In the genomic region with DNA sequence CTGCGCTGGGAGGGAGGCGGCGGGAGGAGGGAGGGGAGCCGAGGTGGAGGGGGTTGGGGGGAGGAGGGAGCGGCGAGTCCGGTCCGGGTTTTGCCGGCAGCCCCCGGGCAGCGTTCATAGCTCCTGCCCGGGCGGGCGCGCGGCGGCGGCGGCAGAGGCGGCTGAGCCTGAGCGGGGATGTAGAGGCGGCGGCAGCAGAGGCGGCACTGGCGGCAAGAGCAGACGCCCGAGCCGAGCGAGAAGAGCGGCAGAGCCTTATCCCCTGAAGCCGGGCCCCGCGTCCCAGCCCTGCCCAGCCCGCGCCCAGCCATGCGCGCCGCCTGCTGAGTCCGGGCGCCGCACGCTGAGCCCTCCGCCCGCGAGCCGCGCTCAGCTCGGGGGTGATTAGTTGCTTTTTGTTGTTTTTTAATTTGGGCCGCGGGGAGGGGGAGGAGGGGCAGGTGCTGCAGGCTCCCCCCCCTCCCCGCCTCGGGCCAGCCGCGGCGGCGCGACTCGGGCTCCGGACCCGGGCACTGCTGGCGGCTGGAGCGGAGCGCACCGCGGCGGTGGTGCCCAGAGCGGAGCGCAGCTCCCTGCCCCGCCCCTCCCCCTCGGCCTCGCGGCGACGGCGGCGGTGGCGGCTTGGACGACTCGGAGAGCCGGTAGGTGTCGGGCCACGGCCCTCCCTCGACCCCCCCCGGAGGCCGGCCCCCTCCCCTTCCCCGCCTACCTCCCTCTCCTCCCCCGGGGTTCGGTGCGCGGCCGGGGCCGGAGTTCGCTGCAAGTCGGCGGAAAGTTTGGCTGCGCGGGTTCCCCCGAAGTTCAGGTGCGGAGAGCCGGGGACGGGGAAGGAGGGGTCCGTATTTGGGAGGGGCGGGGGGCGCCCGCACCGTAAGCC, we compare ENCODE assay signal across 8 cellular contexts. TPM values are rescaled to one million over a fixed set of nuclear protein-coding genes. Genes with fewer than 3 reads are reported as not detected.
DNase-seq lines count a peak whose midpoint lies in the region; ATAC-seq, FAIRE-seq and TF ChIP-seq lines count a peak whose summit lies in the region.

Gene CXXC5 (plus strand): TSS at position 145 of the 877 bp plus-strand sequence. CDS start 32,175 bp downstream, outside the sequence.

- no peak for TF ChIP-seq CTCF in CD8-positive, alpha-beta T cell (IDR thresholded peaks at IDR 0.05)
- TF ChIP-seq CTCF in SK-N-SH (IDR thresholded peaks at IDR 0.05) (no peak), K562 (IDR thresholded peaks at IDR 0.05 in 2 of 3, conservative IDR thresholded peaks at IDR 0.05 in 1 of 3; ENCODE audit: insufficient read depth in 2 of 3, low read depth in 1 of 3, low read length in 3 of 3) (0 out of 6 replicates have a peak, but pooled peaks of 1 of the 3 experiments have one; percentile 5)

- TF ChIP-seq POLR2A in K562 (conservative IDR thresholded peaks at IDR 0.05) = peak; percentile 70

- H3K4me3 Mint-ChIP-seq in CD8-positive, alpha-beta T cell = peak within 1 kb of the TSS; percentile 87

- peaks cover 34% of the 10 kb centered on the region for H3F3A ChIP-seq in SK-N-SH (replicated peaks; ENCODE audit: insufficient read depth)

- H3K36me3 ChIP-seq in CD8-positive, alpha-beta T cell (ENCODE audit: insufficient read depth, low read length) = no peaks in the 10 kb centered on the region
- H3K36me3 ChIP-seq in SK-N-SH (replicated peaks in 1 of 2; ENCODE audit: control insufficient read depth in 1 of 2, insufficient read depth in 2 of 2, low read length in 1 of 2) (no peaks in the 10 kb centered on the region), K562 (ENCODE audit: control insufficient read depth, insufficient read depth, low read length) (peaks cover 12% of the 10 kb centered on the region; the same call in 2 of the 3 replicates)

- peak within 1 kb of the TSS; percentile 81; the same call in 1 of the 2 replicates for H2AFZ ChIP-seq in SK-N-SH (ENCODE audit: low read depth)
- peak within 1 kb of the TSS; percentile 77; the same call in 1 of the 2 replicates for H2AFZ ChIP-seq in K562 (ENCODE audit: low read depth, low read length)

- H3K4me1 ChIP-seq in CD8-positive, alpha-beta T cell (ENCODE audit: insufficient read depth, low read length) = peaks cover 66% of the 10 kb centered on the region
- H3K4me1 ChIP-seq in SK-N-SH (ENCODE audit: control insufficient read depth in 1 of 2, insufficient read depth in 2 of 2, low read depth in 1 of 2, low read length in 1 of 2) (peaks cover 17 to 50% of the 10 kb centered on the region in 2 experiments), K562 (replicated peaks in 1 of 2; ENCODE audit: control insufficient read depth in 2 of 2, insufficient read depth in 2 of 2, low read length in 2 of 2) (peaks cover 53 to 65% of the 10 kb centered on the region in 2 experiments)

- no peaks in the 10 kb centered on the region for H3K36me3 Mint-ChIP-seq in CD8-positive, alpha-beta T cell

- H3K4me3 ChIP-seq in CD8-positive, alpha-beta T cell (ENCODE audit: low read depth, low read length) = peak within 1 kb of the TSS; percentile 53
- H3K4me3 ChIP-seq in SK-N-SH (ENCODE audit: low read depth in 2 of 2, low read length in 1 of 2) = peak within 1 kb of the TSS; percentile 91 to 93
- H3K4me3 ChIP-seq in K562 = peak within 1 kb of the TSS; percentile 90

- peaks cover 32% of the 10 kb centered on the region for H3K27me3 Mint-ChIP-seq in CD8-positive, alpha-beta T cell (ENCODE audit: low read depth)

- no peak for TF ChIP-seq EP300 in SK-N-SH (IDR thresholded peaks at IDR 0.05; ENCODE audit: borderline replicate concordance in 1 of 2, low read depth in 1 of 2, low read length in 1 of 2)
- no peak for TF ChIP-seq EP300 in K562 (IDR thresholded peaks at IDR 0.05; ENCODE audit: low read length)

- H4K20me1 ChIP-seq in SK-N-SH (ENCODE audit: insufficient read depth) (peaks cover 22% of the 10 kb centered on the region), K562 (replicated peaks; ENCODE audit: control insufficient read depth, insufficient read depth, low read length) (peaks cover 27% of the 10 kb centered on the region)

- no peaks in the 10 kb centered on the region for H3K9me2 ChIP-seq in SK-N-SH

- intact Hi-C loops in CD8-positive, alpha-beta T cell (cut with DNase I, micrococcal nuclease) = loop anchor here (1.0 kb wide), 1 partner anchor 11 kb away; no protein-coding TSS in a partner anchor
- intact Hi-C loops in K562 (cut with micrococcal nuclease) = loop anchor here (1.0 to 2.0 kb wide), 5 partner anchors 11 to 62 kb away; no protein-coding TSS in a partner anchor

- H3K9me3 ChIP-seq in CD8-positive, alpha-beta T cell (ENCODE audit: low read length) = no peaks in the 10 kb centered on the region
- H3K9me3 ChIP-seq in SK-N-SH (no peaks in the 10 kb centered on the region), K562 (replicated peaks; ENCODE audit: control insufficient read depth, insufficient read depth, low read depth, low read length) (no peaks in the 10 kb centered on the region)

- POLR2A ChIA-PET in CD8-positive, alpha-beta T cell (lab: Charles Lee) = interaction anchor here (0.9 to 7.3 kb wide), 8 partner anchors 10 to 117 kb away, joined by 3 to 42 read pairs (median 4); no protein-coding TSS in a partner anchor
- POLR2A ChIA-PET in SK-N-SH (lab: Yijun Ruan, JAX) = interaction anchor here (0.6 to 6.9 kb wide), 22 partner anchors 9 to 128 kb away, joined by 3 to 130 read pairs (median 4); partner anchors contain the start of gene UBE2D2
- POLR2A ChIA-PET in K562 (lab: Yijun Ruan, JAX) = interaction anchor here (0.5 to 3.7 kb wide), 17 partner anchors 9 to 1187 kb away, joined by 3 to 63 read pairs (median 3); no protein-coding TSS in a partner anchor

- H3K9me1 ChIP-seq in K562 (ENCODE audit: control insufficient read depth, insufficient read depth, low read length) = peaks cover under 1% of the 10 kb centered on the region

- peak in 4 of 7 experiments; percentile 53 to 69 (median 60) for DNase-seq in CD8-positive, alpha-beta T cell
- DNase-seq in LoVo (ENCODE audit: low spot score) = peak; percentile 74
- DNase-seq in SK-N-SH = peak; percentile 96
- peak; percentile 88 to 94 (median 90) for DNase-seq in K562 (ENCODE audit: extremely low read depth in 1 of 4, low spot score in 3 of 4)
- peak in 46 of 51 donors; percentile 53 to 90 (median 79) for DNase-seq in hypothalamus (lab: John Stamatoyannopoulos, UW)
- DNase-seq in putamen (ENCODE audit: low spot score) = peak; percentile 89
- no peak for DNase-seq in KG1 (lab: John Stamatoyannopoulos, UW)

- H3K27me3 ChIP-seq in CD8-positive, alpha-beta T cell (ENCODE audit: insufficient read depth, low read length) = peaks cover 25% of the 10 kb centered on the region
- no peaks in the 10 kb centered on the region for H3K27me3 ChIP-seq in SK-N-SH (ENCODE audit: insufficient read depth)
- H3K27me3 ChIP-seq in K562 (ENCODE audit: control insufficient read depth in 2 of 2, insufficient read depth in 2 of 2, low read length in 2 of 2) = no peaks in the 10 kb centered on the region

- peaks cover 60% of the 10 kb centered on the region for H3K4me1 Mint-ChIP-seq in CD8-positive, alpha-beta T cell (ENCODE audit: low read depth)

- peak; percentile 47 for ATAC-seq in CD8-positive, alpha-beta T cell
- peak; percentile 26 for ATAC-seq in GM19438 (IDR thresholded peaks at IDR 0.05; ENCODE audit: low read depth, unreplicated experiment)
- ATAC-seq in K562 = peak; percentile 63

- no peaks in the 10 kb centered on the region for H3K9me3 Mint-ChIP-seq in CD8-positive, alpha-beta T cell

- no peak within 1 kb of the TSS for H3K27ac Mint-ChIP-seq in CD8-positive, alpha-beta T cell

- FAIRE-seq in K562 (lab: Jason Lieb, UNC) = no peak

- peak within 1 kb of the TSS; percentile 85 for H3K9ac ChIP-seq in SK-N-SH
- H3K9ac ChIP-seq in K562 (ENCODE audit: insufficient read depth in 1 of 2, low read depth in 2 of 2, low read length in 2 of 2) = peak within 1 kb of the TSS; percentile 85 to 94

- 0 out of 2 replicates have a peak, but pooled peaks have one; percentile 11 for TF ChIP-seq RAD21 in SK-N-SH (IDR thresholded peaks at IDR 0.05; ENCODE audit: low read length)
- no peak for TF ChIP-seq RAD21 in K562 (CRISPR knock-in tag; conservative IDR thresholded peaks at IDR 0.05 in 1 of 2, IDR thresholded peaks at IDR 0.05 in 1 of 2)

- H3K27ac ChIP-seq in CD8-positive, alpha-beta T cell (ENCODE audit: low read depth, low read length) = no peak within 1 kb of the TSS
- peak within 1 kb of the TSS; percentile 78 to 96 for H3K27ac ChIP-seq in SK-N-SH (ENCODE audit: low read depth in 2 of 2, low read length in 1 of 2)
- peak within 1 kb of the TSS; percentile 83 for H3K27ac ChIP-seq in K562 (ENCODE audit: extremely low read depth, low read depth, low read length)

- H3K79me2 ChIP-seq in SK-N-SH (ENCODE audit: insufficient read depth) (peaks cover 57% of the 10 kb centered on the region), K562 (ENCODE audit: control insufficient read depth, insufficient read depth, low read length) (peaks cover 59% of the 10 kb centered on the region)

- CTCF ChIA-PET in CD8-positive, alpha-beta T cell (lab: Charles Lee) = interaction anchor here (0.8 to 8.3 kb wide), 4 partner anchors 13 to 83 kb away, joined by 3 to 104 read pairs (median 6); no protein-coding TSS in a partner anchor
- CTCF ChIA-PET in SK-N-SH (lab: Yijun Ruan, JAX) (interaction anchor here (1.1 to 14.3 kb wide), 10 partner anchors 11 to 393 kb away, joined by 3 to 238 read pairs (median 7); no protein-coding TSS in a partner anchor), K562 (lab: Yijun Ruan, JAX; ENCODE audit: low intra/inter-chr PET ratio) (interaction anchor here (0.5 to 1.5 kb wide), 4 partner anchors 13 to 1310 kb away, joined by 3 to 5 read pairs (median 4); no protein-coding TSS in a partner anchor)

- WGBS in SK-N-SH (ENCODE audit: low lambda C conversion rate) = 4% methylated on average over 21 of the region's 106 CpGs
- 0% methylated on average over 17 of the region's 106 CpGs for WGBS in K562 (ENCODE audit: insufficient coverage, low coverage, missing lambda C conversion rate)

- no TSS peak for BruUV-seq in K562 (replicated peaks; lab: Mats Ljungman, UMichigan)

- in situ Hi-C loops in K562 (cut with MboI) = no loop called here

- peak within 1 kb of the TSS; percentile 98 for H3K4me2 ChIP-seq in SK-N-SH
- peak within 1 kb of the TSS; percentile 79 for H3K4me2 ChIP-seq in K562 (ENCODE audit: insufficient read depth, low read length)

RNA-seq across cellular contexts. Expression of gene CXXC5, which starts in this region (rescaled TPM):
- total RNA-seq in CD8-positive, alpha-beta T cell = 1 to 10 TPM; 4.1 to 4.7 TPM
- 47.4 and 52.9 TPM in 2 replicates for polyA plus RNA-seq in SK-N-SH (2012; rRNA removed)
- 32.6 and 46.5 TPM in 2 replicates for polyA plus RNA-seq in SK-N-SH (2012; cell fraction: cytosol; rRNA removed)
- 35.1 and 38.6 TPM in 2 replicates for polyA plus RNA-seq in SK-N-SH (2012; cell fraction: nucleus; rRNA removed)
- 44.6 and 81.0 TPM in 2 replicates for total RNA-seq in K562 (2011; cell fraction: chromatin; rRNA removed; ENCODE audit: low replicate concordance)
- total RNA-seq in K562 (2011; cell fraction: nucleolus; rRNA removed) = 52.9 TPM in 2 replicates
- total RNA-seq in K562 (2011; cell fraction: nucleoplasm; rRNA removed) = 37.8 and 55.7 TPM in 2 replicates
- 121 and 123 TPM in 2 replicates for total RNA-seq in K562 (2014; rRNA removed)
- total RNA-seq in K562 (2014; rRNA removed; fragmentation: Illumina TruSeq; extraction: Trizol) = 24.1 and 25.8 TPM in 2 replicates
- 40.6 and 45.1 TPM in 2 replicates for total RNA-seq in K562 (2015; rRNA removed; fragmentation: Illumina TruSeq; extraction: Trizol)
- 79.3 and 87.8 TPM in 2 replicates for total RNA-seq in K562 (2021)
- 44.8 and 51.8 TPM in 2 replicates for polyA plus RNA-seq in K562 (2011; rRNA removed)
- polyA plus RNA-seq in K562 (2011; cell fraction: cytosol; rRNA removed) = 47.3 and 134 TPM in 2 replicates
- 34.3 and 47.7 TPM in 2 replicates for polyA plus RNA-seq in K562 (2011; cell fraction: nucleus; rRNA removed)
- 63.1 and 65.7 TPM in 2 replicates for polyA plus RNA-seq in K562 (2012)
- 45.8 and 61.2 TPM in 2 replicates for polyA plus RNA-seq in K562 (2014; fragmentation: Illumina TruSeq; extraction: Trizol)
- 1 to 10 TPM; 1.9 to 4.6 TPM for polyA plus RNA-seq in K562 (2014; fragmentation: Nextera tagmentation; extraction: Ambion mirVana)
- 63.8 and 67.0 TPM in 2 replicates for polyA plus RNA-seq in K562 (2014; rRNA removed)
- polyA minus RNA-seq in K562 (2011; rRNA and poly(A)+ RNA removed) = 27.1 and 39.4 TPM in 2 replicates
- polyA minus RNA-seq in K562 (2011; cell fraction: cytosol; rRNA and poly(A)+ RNA removed) = 47.5 and 54.4 TPM in 2 replicates
- polyA minus RNA-seq in K562 (2011; cell fraction: nucleus; rRNA and poly(A)+ RNA removed) = 29.4 and 36.8 TPM in 2 replicates

Comparison
In these comparisons a context has a peak if more than half of its experiments do, and no peak if none do; other contexts are left out.
1. RNA of gene CXXC5 (total RNA-seq): 24.1 to 123 TPM in K562; 4.1 to 4.7 TPM in CD8-positive, alpha-beta T cell; every median in the first group is over 4 times any median in the second.
2. Peak in every context shown above with its lines, with median percentiles within 50 percentile points of each other: ATAC-seq and H3K4me3 ChIP-seq.